Comparison of ENCODE assay signal across 8 cellular contexts in genomic region chr17:75779250-75779986, GRCh38. TPM values are rescaled to one million over a fixed set of nuclear protein-coding genes. Genes with fewer than 3 reads are reported as not detected.
DNase-seq lines count a peak whose midpoint lies in the region; ATAC-seq, FAIRE-seq and TF ChIP-seq lines count a peak whose summit lies in the region.

No MANE protein-coding gene starts in this region.

- peak; percentile 85 for FAIRE-seq in bronchial epithelial cell (lab: Jason Lieb, UNC)

- peaks cover 5% of the 10 kb centered on the region for H3K36me3 ChIP-seq in bronchial epithelial cell (ENCODE audit: control insufficient read depth, insufficient read depth, low read length)

- TF ChIP-seq CTCF in AG04449 (IDR thresholded peaks at IDR 0.05; ENCODE audit: insufficient read depth, low read length, missing control alignments) (no peak), WI38 (IDR thresholded peaks at IDR 0.05; ENCODE audit: low read depth, low read length) (no peak), bronchial epithelial cell (IDR thresholded peaks at IDR 0.05; ENCODE audit: insufficient read depth, low read length, severe bottlenecking) (no peak)

- POLR2A ChIA-PET in AG04449 (lab: Yijun Ruan, JAX): interaction anchor here (0.6 to 2.2 kb wide), 33 partner anchors 9 to 520 kb away, joined by 3 to 33 read pairs (median 4); partner anchors contain the start of genes GALK1, MRPL38, SMIM5 and TRIM47

- H3K4me3 ChIP-seq in AG04449 (ENCODE audit: low read depth, low read length): peak overlapping the region; percentile 93
- H3K4me3 ChIP-seq in WI38 (ENCODE audit: low read depth, low read length): peak overlapping the region; percentile 93
- H3K4me3 ChIP-seq in bronchial epithelial cell (ENCODE audit: low read depth, low read length): peak overlapping the region; percentile 61

- DNase-seq in AG04449 (ENCODE audit: low read depth, low spot score) (peak; percentile 98), NCI-H2196 treated with DMSO at 0.1 percent for 48 hours (lab: John Stamatoyannopoulos, UW; ENCODE audit: unreplicated experiment) (peak; percentile 100), bronchial epithelial cell (ENCODE audit: low read depth) (peak; percentile 99), iPS-NIHi7 (ENCODE audit: extremely low spot score) (peak; percentile 97), smooth muscle cell of the brain vasculature (ENCODE audit: low read depth, low spot score) (peak; percentile 99)

- CTCF ChIA-PET in AG04449 (lab: Yijun Ruan, JAX): interaction anchor here (1.1 to 5.1 kb wide), 4 partner anchors 9 to 77 kb away, joined by 3 to 47 read pairs (median 4); partner anchors contain the start of gene GALK1

- H3K27me3 ChIP-seq in bronchial epithelial cell (ENCODE audit: control insufficient read depth, insufficient read depth, low read length): no peaks in the 10 kb centered on the region

- ATAC-seq in GM18907 (IDR thresholded peaks at IDR 0.05; ENCODE audit: unreplicated experiment) (peak; percentile 66), HG03139 (IDR thresholded peaks at IDR 0.05; ENCODE audit: unreplicated experiment) (peak; percentile 57)

RNA-seq across cellular contexts. Expression of gene UNK, which starts 5.2 kb away (rescaled TPM):
- 10.8 and 11.4 TPM in 2 replicates for total RNA-seq in bronchial epithelial cell

RNA-seq across cellular contexts. Expression of gene GALK1, which starts 14.4 kb away (rescaled TPM):
- 13.4 and 32.8 TPM in 2 replicates for total RNA-seq in bronchial epithelial cell

RNA-seq across cellular contexts. Expression of gene ITGB4, which starts 58.2 kb away (rescaled TPM):
- 297 and 565 TPM in 2 replicates for total RNA-seq in bronchial epithelial cell

Comparison
In these comparisons a context has a peak if more than half of its experiments do, and no peak if none do; other contexts are left out.
1. Peak in every context shown above with its lines: DNase-seq, ATAC-seq and H3K4me3 ChIP-seq.